ENCODE assay signal across 3 cellular contexts in the genomic region with DNA sequence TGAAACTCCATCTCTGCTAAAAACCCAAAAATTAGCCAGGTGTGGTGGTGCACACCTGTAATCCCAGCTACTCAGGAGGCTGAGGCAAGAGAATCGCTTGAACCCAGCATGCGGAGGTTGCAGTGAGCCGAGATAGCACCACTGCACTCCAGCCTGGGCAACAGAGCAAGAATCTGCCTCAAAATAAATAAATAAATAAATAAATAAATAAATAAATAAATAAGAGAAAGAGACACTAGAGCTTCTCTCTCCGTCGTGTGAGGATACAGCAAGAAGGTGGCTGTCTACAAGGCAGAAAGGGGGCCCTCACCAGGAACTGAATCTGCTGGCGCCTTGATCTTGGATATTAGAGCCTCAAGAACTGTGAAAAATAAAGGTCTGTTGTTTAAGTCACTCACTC.
TF ChIP-seq lines count a peak whose summit lies in the region.

No MANE protein-coding gene starts in this region.

TF ChIP-seq in A549, 52 proteins besides CTCF, POLR2A, EP300 and RAD21:
- TF ChIP-seq ZC3H11A (IDR thresholded peaks at IDR 0.05): peak; percentile 62
TF ChIP-seq in A549: peak in this region for 1; not testable (repeated sequence) for 51.

TF ChIP-seq in HEK293, 187 proteins besides CTCF, POLR2A, EP300 and RAD21:
- peak; percentile 47; the same call in 1 of the 2 replicates for TF ChIP-seq ZNF140 (tag by site-specific recombination; IDR thresholded peaks at IDR 0.05)
- TF ChIP-seq ZNF654 (tag by site-specific recombination; IDR thresholded peaks at IDR 0.05; ENCODE audit: low read depth): peak; percentile 12; the same call in 1 of the 2 replicates
- TF ChIP-seq, protein P1, sequence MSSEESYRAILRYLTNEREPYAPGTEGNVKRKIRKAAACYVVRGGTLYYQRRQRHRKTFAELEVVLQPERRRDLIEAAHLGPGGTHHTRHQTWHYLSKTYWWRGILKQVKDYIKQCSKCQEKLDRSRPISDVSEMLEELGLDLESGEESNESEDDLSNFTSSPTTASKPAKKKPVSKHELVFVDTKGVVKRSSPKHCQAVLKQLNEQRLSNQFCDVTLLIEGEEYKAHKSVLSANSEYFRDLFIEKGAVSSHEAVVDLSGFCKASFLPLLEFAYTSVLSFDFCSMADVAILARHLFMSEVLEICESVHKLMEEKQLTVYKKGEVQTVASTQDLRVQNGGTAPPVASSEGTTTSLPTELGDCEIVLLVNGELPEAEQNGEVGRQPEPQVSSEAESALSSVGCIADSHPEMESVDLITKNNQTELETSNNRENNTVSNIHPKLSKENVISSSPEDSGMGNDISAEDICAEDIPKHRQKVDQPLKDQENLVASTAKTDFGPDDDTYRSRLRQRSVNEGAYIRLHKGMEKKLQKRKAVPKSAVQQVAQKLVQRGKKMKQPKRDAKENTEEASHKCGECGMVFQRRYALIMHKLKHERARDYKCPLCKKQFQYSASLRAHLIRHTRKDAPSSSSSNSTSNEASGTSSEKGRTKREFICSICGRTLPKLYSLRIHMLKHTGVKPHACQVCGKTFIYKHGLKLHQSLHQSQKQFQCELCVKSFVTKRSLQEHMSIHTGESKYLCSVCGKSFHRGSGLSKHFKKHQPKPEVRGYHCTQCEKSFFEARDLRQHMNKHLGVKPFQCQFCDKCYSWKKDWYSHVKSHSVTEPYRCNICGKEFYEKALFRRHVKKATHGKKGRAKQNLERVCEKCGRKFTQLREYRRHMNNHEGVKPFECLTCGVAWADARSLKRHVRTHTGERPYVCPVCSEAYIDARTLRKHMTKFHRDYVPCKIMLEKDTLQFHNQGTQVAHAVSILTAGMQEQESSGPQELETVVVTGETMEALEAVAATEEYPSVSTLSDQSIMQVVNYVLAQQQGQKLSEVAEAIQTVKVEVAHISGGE (tag by site-specific recombination; conservative IDR thresholded peaks at IDR 0.05; ENCODE audit: low read depth): peak; percentile 38; the same call in 1 of the 2 replicates
- TF ChIP-seq, protein P2, sequence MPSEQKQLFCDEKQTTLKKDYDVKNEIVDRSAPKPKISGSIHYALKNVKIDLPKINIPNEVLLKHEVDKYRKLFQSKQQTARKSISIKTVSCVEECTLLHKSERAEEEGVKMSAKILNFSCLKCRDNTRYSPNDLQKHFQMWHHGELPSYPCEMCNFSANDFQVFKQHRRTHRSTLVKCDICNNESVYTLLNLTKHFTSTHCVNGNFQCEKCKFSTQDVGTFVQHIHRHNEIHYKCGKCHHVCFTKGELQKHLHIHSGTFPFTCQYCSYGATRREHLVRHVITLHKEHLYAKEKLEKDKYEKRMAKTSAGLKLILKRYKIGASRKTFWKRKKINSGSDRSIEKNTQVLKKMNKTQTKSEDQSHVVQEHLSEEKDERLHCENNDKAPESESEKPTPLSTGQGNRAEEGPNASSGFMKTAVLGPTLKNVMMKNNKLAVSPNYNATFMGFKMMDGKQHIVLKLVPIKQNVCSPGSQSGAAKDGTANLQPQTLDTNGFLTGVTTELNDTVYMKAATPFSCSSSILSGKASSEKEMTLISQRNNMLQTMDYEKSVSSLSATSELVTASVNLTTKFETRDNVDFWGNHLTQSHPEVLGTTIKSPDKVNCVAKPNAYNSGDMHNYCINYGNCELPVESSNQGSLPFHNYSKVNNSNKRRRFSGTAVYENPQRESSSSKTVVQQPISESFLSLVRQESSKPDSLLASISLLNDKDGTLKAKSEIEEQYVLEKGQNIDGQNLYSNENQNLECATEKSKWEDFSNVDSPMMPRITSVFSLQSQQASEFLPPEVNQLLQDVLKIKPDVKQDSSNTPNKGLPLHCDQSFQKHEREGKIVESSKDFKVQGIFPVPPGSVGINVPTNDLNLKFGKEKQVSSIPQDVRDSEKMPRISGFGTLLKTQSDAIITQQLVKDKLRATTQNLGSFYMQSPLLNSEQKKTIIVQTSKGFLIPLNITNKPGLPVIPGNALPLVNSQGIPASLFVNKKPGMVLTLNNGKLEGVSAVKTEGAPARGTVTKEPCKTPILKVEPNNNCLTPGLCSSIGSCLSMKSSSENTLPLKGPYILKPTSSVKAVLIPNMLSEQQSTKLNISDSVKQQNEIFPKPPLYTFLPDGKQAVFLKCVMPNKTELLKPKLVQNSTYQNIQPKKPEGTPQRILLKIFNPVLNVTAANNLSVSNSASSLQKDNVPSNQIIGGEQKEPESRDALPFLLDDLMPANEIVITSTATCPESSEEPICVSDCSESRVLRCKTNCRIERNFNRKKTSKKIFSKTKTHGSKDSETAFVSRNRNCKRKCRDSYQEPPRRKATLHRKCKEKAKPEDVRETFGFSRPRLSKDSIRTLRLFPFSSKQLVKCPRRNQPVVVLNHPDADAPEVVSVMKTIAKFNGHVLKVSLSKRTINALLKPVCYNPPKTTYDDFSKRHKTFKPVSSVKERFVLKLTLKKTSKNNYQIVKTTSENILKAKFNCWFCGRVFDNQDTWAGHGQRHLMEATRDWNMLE (tag by site-specific recombination; conservative IDR thresholded peaks at IDR 0.05; ENCODE audit: low read depth): peak; percentile 55; the same call in 1 of the 2 replicates
- peak; percentile 29; the same call in 1 of the 2 replicates for TF ChIP-seq ZBTB8A (tag by site-specific recombination; IDR thresholded peaks at IDR 0.05)
- peak; percentile 75; the same call in 1 of the 2 replicates for TF ChIP-seq ZNF394 (tag by site-specific recombination; IDR thresholded peaks at IDR 0.05; ENCODE audit: borderline replicate concordance)
- peak; percentile 42; the same call in 1 of the 2 replicates for TF ChIP-seq ZNF623 (tag by site-specific recombination; IDR thresholded peaks at IDR 0.05)
- peak; percentile 60 for TF ChIP-seq ZNF426 (tag by site-specific recombination; IDR thresholded peaks at IDR 0.05)
TF ChIP-seq in HEK293: peak in this region for 8; not testable (repeated sequence) for 179.

TF ChIP-seq in K562, 482 proteins besides CTCF, POLR2A, EP300 and RAD21:
- TF ChIP-seq ZNF507 (tag; conservative IDR thresholded peaks at IDR 0.05): peak; percentile 48; the same call in 1 of the 2 replicates
